11 cellular contexts compared by ENCODE assay signal in genomic region chr22:46761017-46761416, GRCh38. TPM values are rescaled to one million over a fixed set of nuclear protein-coding genes. Genes with fewer than 3 reads are reported as not detected.
DNase-seq lines count a peak whose midpoint lies in the region; ATAC-seq and TF ChIP-seq lines count a peak whose summit lies in the region.
"Had no signal": no experiment of that assay in that cellular context is flagged by ENCODE, and none has a peak within 500 bp of the region (broad histone marks: within the 10 kb centered on the region; RNA-seq: fewer than 3 reads in every experiment).

No MANE protein-coding gene starts in this region.

- peaks cover 7% of the 10 kb centered on the region for H3K9me3 Mint-ChIP-seq in HFFc6
- H3K9me3 Mint-ChIP-seq in naive thymus-derived CD8-positive, alpha-beta T cell = peaks cover 0 to 6% (median 3%) of the 10 kb centered on the region in 9 donors

- H3K36me3 ChIP-seq in BJ (ENCODE audit: control insufficient read depth, insufficient read depth, low read length) = no peaks in the 10 kb centered on the region; the same call in 1 of the 2 replicates

- H3K4me3 ChIP-seq in BJ (ENCODE audit: low read depth, low read length) (peak overlapping the region; percentile 100; the same call in 1 of the 2 replicates), astrocyte of the cerebellum (ENCODE audit: low read depth, low read length) (peak overlapping the region; percentile 100)

- peak overlapping the region; percentile 96 for H3K4me3 Mint-ChIP-seq in HFFc6
- peak overlapping the region; percentile 67 to 99 (median 83) for H3K4me3 Mint-ChIP-seq in naive thymus-derived CD8-positive, alpha-beta T cell

- DNase-seq in BJ (ENCODE audit: low read depth) (no peak), HFFc6 (no peak), astrocyte of the cerebellum (ENCODE audit: low read depth) (no peak), SKM-1 treated with dmso at 0.1 percent for 144 hours (lab: John Stamatoyannopoulos, UW; ENCODE audit: unreplicated experiment) (no peak)
- DNase-seq in naive thymus-derived CD8-positive, alpha-beta T cell = no peak
- DNase-seq in stimulated activated CD4-positive, alpha-beta T cell treated with anti-CD3 and anti-CD28 coated beads, Interleukin-15, amount 100 ng/mL, for 24 hours = no peak
- DNase-seq: left ventricle myocardium superior; stimulated activated CD4-positive, alpha-beta T cell treated with anti-CD3 and anti-CD28 coated beads, Interleukin-4, amount 100 ng/mL, for 1 hour had no signal

- TF ChIP-seq CTCF in BJ (IDR thresholded peaks at IDR 0.05; ENCODE audit: insufficient read depth, low read depth, low read length) (no peak), HFFc6 (IDR thresholded peaks at IDR 0.05) (no peak), astrocyte of the cerebellum (IDR thresholded peaks at IDR 0.05; ENCODE audit: low read depth, low read length, missing control alignments) (no peak)

- H3K27me3 ChIP-seq in BJ (ENCODE audit: control insufficient read depth, insufficient read depth, low read length) = no peaks in the 10 kb centered on the region

- POLR2A ChIA-PET in BJ (lab: Charles Lee) = interaction anchor here (0.7 kb wide), 1 partner anchor 224 kb away, joined by 6 read pairs; no protein-coding TSS in a partner anchor
- POLR2A ChIA-PET in naive thymus-derived CD8-positive, alpha-beta T cell (lab: Charles Lee) = interaction anchor here (3.6 to 8.8 kb wide), 6 partner anchors 11 to 42 kb away, joined by 42 to 151 read pairs (median 78); partner anchors contain the start of gene CERK

- in situ Hi-C loops in astrocyte of the cerebellum (cut with HindIII; ENCODE audit: low sequenced_read_pairs) = no loop called here

- H3K36me3 Mint-ChIP-seq in HFFc6 (ENCODE audit: low read depth) = peaks cover 30% of the 10 kb centered on the region
- H3K36me3 Mint-ChIP-seq in naive thymus-derived CD8-positive, alpha-beta T cell = peaks cover 0 to 12% (median 4%) of the 10 kb centered on the region in 3 donors

- H3K27ac Mint-ChIP-seq in HFFc6 = peak overlapping the region; percentile 73
- peak overlapping the region in 9 of 10 donors; percentile 87 to 100 (median 98) for H3K27ac Mint-ChIP-seq in naive thymus-derived CD8-positive, alpha-beta T cell

- peaks cover 46% of the 10 kb centered on the region for H3K4me1 Mint-ChIP-seq in HFFc6 (ENCODE audit: low read depth)
- peaks cover 34 to 62% (median 59%) of the 10 kb centered on the region in 4 donors for H3K4me1 Mint-ChIP-seq in naive thymus-derived CD8-positive, alpha-beta T cell

- H3K27me3 Mint-ChIP-seq in HFFc6 (ENCODE audit: insufficient read depth) = no peaks in the 10 kb centered on the region; the same call in 1 of the 2 replicates
- H3K27me3 Mint-ChIP-seq in naive thymus-derived CD8-positive, alpha-beta T cell = no peaks in the 10 kb centered on the region

- ATAC-seq in naive thymus-derived CD8-positive, alpha-beta T cell = no peak
- ATAC-seq in HG03521 (IDR thresholded peaks at IDR 0.05; ENCODE audit: unreplicated experiment) (no peak), HG03175 (IDR thresholded peaks at IDR 0.05; ENCODE audit: unreplicated experiment) (no peak)
- ATAC-seq: activated CD4-positive, CD25-positive, alpha-beta regulatory T cell treated with anti-CD3 and anti-CD28 coated beads, Interleukin-2, amount 50 U/mL, for 24 hours; left ventricle myocardium superior had no signal

- CTCF ChIA-PET in BJ (lab: Yijun Ruan, JAX) = interaction anchor here (1.0 to 3.3 kb wide), 2 partner anchors 11 to 29 kb away, joined by 3 to 9 read pairs; no protein-coding TSS in a partner anchor

RNA-seq across cellular contexts. Expression of gene TBC1D22A, which starts 1.4 kb away (rescaled TPM):
- polyA plus RNA-seq in BJ (2011; rRNA removed) = 20.5 and 24.2 TPM in 2 replicates
- 11.9 and 12.4 TPM in 2 replicates for polyA minus RNA-seq in BJ (2011; rRNA and poly(A)+ RNA removed)
- total RNA-seq in HFFc6 (2021; fragmentation: NEBNext Ultra II Directional; extraction: Animal tissue kit (Norgen Biotek cat#: 25700)) = 10 to 100 TPM; 20.4 to 24.1 (median 22.2) TPM
- total RNA-seq in naive thymus-derived CD8-positive, alpha-beta T cell = 10 to 100 TPM; 51.2 to 57.2 TPM
- 10 to 100 TPM; 23.0 to 24.6 (median 23.3) TPM for polyA plus RNA-seq in naive thymus-derived CD8-positive, alpha-beta T cell

RNA-seq across cellular contexts. Expression of gene CERK, which starts 23.0 kb away (rescaled TPM):
- 28.9 and 32.6 TPM in 2 replicates for polyA plus RNA-seq in BJ (2011; rRNA removed)
- polyA minus RNA-seq in BJ (2011; rRNA and poly(A)+ RNA removed) = 27.8 and 31.8 TPM in 2 replicates
- total RNA-seq in HFFc6 (2021; fragmentation: NEBNext Ultra II Directional; extraction: Animal tissue kit (Norgen Biotek cat#: 25700)) = 10 to 100 TPM; 49.1 to 54.8 (median 52.0) TPM
- total RNA-seq in naive thymus-derived CD8-positive, alpha-beta T cell = 100 to 1,000 TPM; 175 to 185 TPM
- 10 to 100 TPM; 39.4 to 61.2 (median 41.6) TPM for polyA plus RNA-seq in naive thymus-derived CD8-positive, alpha-beta T cell
